In the genomic region with DNA sequence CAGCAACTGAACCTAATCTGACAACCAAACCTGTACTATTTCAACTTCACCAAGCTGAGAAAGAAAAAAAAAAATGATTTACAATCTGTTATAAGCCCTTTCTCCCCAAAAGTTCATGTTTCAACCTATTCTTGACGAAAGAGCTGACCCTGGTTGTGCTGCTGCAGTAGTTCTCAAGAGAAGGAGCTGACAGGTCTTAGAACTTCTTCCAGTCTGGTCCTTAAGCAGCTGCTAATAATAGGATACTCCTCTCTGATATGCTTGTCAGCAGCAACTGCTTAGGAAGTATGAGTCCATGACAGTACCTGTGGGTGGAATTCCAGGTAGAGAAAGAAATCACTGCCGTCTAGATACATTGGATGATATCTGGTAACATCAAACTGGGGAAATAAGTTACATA, we compare ENCODE assay signal across 19 cellular contexts.
A peak's percentile ranks its signal among the peaks of the same experiment; 100 is the strongest.
DNase-seq lines count a peak whose midpoint lies in the region; TF ChIP-seq lines count a peak whose summit lies in the region.
"Had no signal": no experiment of that assay in that cellular context is flagged by ENCODE, and none has a peak within 500 bp of the region (broad histone marks: within the 10 kb centered on the region; RNA-seq: fewer than 3 reads in every experiment).

No MANE protein-coding gene starts in this region.

- H3K4me3 ChIP-seq in dorsolateral prefrontal cortex (peak overlapping the region in 2 of 59 donors; percentile 17 to 36), mesenchymal stem cell (ENCODE audit: insufficient read depth in 1 of 2, low read depth in 1 of 2, low read length in 2 of 2) (no peak overlapping the region)
- H3K4me3 ChIP-seq: BLaER1, HAP-1, SJSA1 had no signal

- DNase-seq in dorsolateral prefrontal cortex = no peak
- DNase-seq in mesenchymal stem cell = peak; percentile 36
- peak; percentile 53 for DNase-seq in superior temporal gyrus (ENCODE audit: extremely low spot score)
- no peak for DNase-seq in SKM-1 treated with dmso at 0.1 percent for 144 hours (lab: John Stamatoyannopoulos, UW; ENCODE audit: unreplicated experiment)
- DNase-seq in NCI-H2029 treated with DMSO at 0.1 percent for 48 hours (lab: John Stamatoyannopoulos, UW) = no peak
- no peak for DNase-seq in NCI-H2227 treated with DMSO at 0.1 percent for 48 hours (lab: John Stamatoyannopoulos, UW)
- DNase-seq: CD4-positive, alpha-beta T cell; COR-L47; DMS79; Karpas-422; NCI-H1694; NCI-H2081 treated with DMSO at 0.1 percent for 48 hours; NCI-H226; NCI-H510A treated with DMSO at 0.1 percent for 48 hours; NCI-H774 had no signal

- no peak overlapping the region for H3K23ac ChIP-seq in mesenchymal stem cell (ENCODE audit: low read length in 2 of 2)

- H2BK5ac ChIP-seq in mesenchymal stem cell (ENCODE audit: low read depth, low read length, poor library complexity, severe bottlenecking) = no peak overlapping the region

- H2BK120ac ChIP-seq in mesenchymal stem cell (ENCODE audit: low read depth, low read length) = no peak overlapping the region

- H2AFZ ChIP-seq in mesenchymal stem cell (ENCODE audit: low read depth, low read length) = no peak overlapping the region

- H3K4me1 ChIP-seq in mesenchymal stem cell (ENCODE audit: control insufficient read depth, insufficient read depth, low read depth, low read length) = no peaks in the 10 kb centered on the region
- H3K4me1 ChIP-seq: BLaER1 had no signal

- H3K9ac ChIP-seq in mesenchymal stem cell (ENCODE audit: low read length) = no peak overlapping the region
- H3K9ac ChIP-seq: BLaER1 had no signal

- H3K27me3 ChIP-seq in dorsolateral prefrontal cortex (no peaks in the 10 kb centered on the region), mesenchymal stem cell (ENCODE audit: control insufficient read depth in 1 of 2, insufficient read depth in 1 of 2, low read length in 2 of 2) (no peaks in the 10 kb centered on the region)
- H3K27me3 ChIP-seq: BLaER1, SJSA1 had no signal

- no peaks in the 10 kb centered on the region for H3K9me3 ChIP-seq in mesenchymal stem cell (ENCODE audit: control insufficient read depth, low read length)
- H3K9me3 ChIP-seq: BLaER1, HAP-1, SJSA1 had no signal

- H2BK12ac ChIP-seq in mesenchymal stem cell (ENCODE audit: low read length in 2 of 2) = no peak overlapping the region

- H3K4me2 ChIP-seq in mesenchymal stem cell (ENCODE audit: low read length, poor library complexity, severe bottlenecking) = no peak overlapping the region
- H3K4me2 ChIP-seq: BLaER1 had no signal

- H3K18ac ChIP-seq in mesenchymal stem cell (ENCODE audit: low read depth in 1 of 2, low read length in 2 of 2) = no peak overlapping the region

- no peaks in the 10 kb centered on the region for H3K79me1 ChIP-seq in mesenchymal stem cell (replicated peaks; ENCODE audit: low read length, poor library complexity, severe bottlenecking)

- no peak for TF ChIP-seq CTCF in dorsolateral prefrontal cortex (IDR thresholded peaks at IDR 0.05 in 54 of 56, conservative IDR thresholded peaks at IDR 0.05 in 2 of 56; ENCODE audit: low read depth in 1 of 56, partially characterized antibody in 56 of 56)

- intact Hi-C loops in dorsolateral prefrontal cortex (cut with DNase I) = loop anchor here (5.0 to 10.0 kb wide), 4 partner anchors 56 to 184 kb away; no protein-coding TSS in a partner anchor

- H4K91ac ChIP-seq in mesenchymal stem cell (ENCODE audit: low read length) = no peak overlapping the region

- no peak overlapping the region for H3K14ac ChIP-seq in mesenchymal stem cell (ENCODE audit: low read length in 2 of 2)

- H3K36me3 ChIP-seq in mesenchymal stem cell (ENCODE audit: control insufficient read depth in 1 of 2, insufficient read depth in 2 of 2, low read depth in 1 of 2, low read length in 2 of 2) = no peaks in the 10 kb centered on the region
- H3K36me3 ChIP-seq: BLaER1, HAP-1, SJSA1 had no signal

- no peak overlapping the region for H3K4ac ChIP-seq in mesenchymal stem cell (ENCODE audit: low read depth in 1 of 2, low read length in 2 of 2)

- H3K27ac ChIP-seq in angular gyrus (ENCODE audit: low read depth, low read length) (peak overlapping the region; percentile 41), dorsolateral prefrontal cortex (peak overlapping the region; percentile 4 to 96 (median 89)), mesenchymal stem cell (ENCODE audit: low read length, poor library complexity, severe bottlenecking) (no peak overlapping the region)
- H3K27ac ChIP-seq: BLaER1, SJSA1 had no signal

- no peak overlapping the region for H2BK15ac ChIP-seq in mesenchymal stem cell (ENCODE audit: low read depth, poor library complexity, severe bottlenecking)

- 33% methylated on average over 1 of the region's 2 CpGs for whole genome bisulfite sequencing in mesenchymal stem cell

- H4K8ac ChIP-seq in mesenchymal stem cell (ENCODE audit: low read length) = no peak overlapping the region

- no peak overlapping the region for H2AK5ac ChIP-seq in mesenchymal stem cell (ENCODE audit: low read length, severe bottlenecking)

Comparison
In these comparisons a context has a peak if more than half of its experiments do, and no peak if none do; other contexts are left out.
1. DNase-seq: peak in mesenchymal stem cell (single experiment) and superior temporal gyrus (single experiment); none in dorsolateral prefrontal cortex (0 of 10), SKM-1 treated with dmso at 0.1 percent for 144 hours (single experiment), NCI-H2029 treated with DMSO at 0.1 percent for 48 hours (single experiment) and NCI-H2227 treated with DMSO at 0.1 percent for 48 hours (single experiment).